Comparison of ENCODE assay signal across 36 cellular contexts in the genomic region with DNA sequence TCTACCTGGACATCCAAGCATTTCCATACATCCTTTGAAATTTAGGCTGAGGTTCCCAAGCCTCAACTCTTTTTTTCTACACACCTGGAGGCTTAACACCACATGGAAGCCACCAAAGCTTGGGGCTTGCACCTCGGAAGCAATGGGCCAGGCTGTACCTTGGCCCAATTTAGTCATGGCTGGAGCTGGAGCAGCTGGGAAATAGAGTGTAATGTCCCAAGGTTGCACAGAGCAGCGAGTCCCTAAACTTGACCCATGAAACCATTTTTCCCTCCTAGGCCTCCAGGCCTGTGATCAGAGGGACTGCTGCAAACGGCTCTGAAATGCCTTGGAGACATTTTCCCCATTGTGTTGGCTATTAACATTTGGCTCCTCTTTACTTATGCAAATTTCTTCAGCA.
"Had no signal": no experiment of that assay in that cellular context is flagged by ENCODE, and none has a peak within 500 bp of the region (broad histone marks: within the 10 kb centered on the region; RNA-seq: fewer than 3 reads in every experiment).

No MANE protein-coding gene starts in this region.

- H3K4me1 ChIP-seq: adrenal gland, body of pancreas, esophagus squamous epithelium, gastroesophageal sphincter had no signal

- H3K27me3 ChIP-seq: adrenal gland, body of pancreas, esophagus squamous epithelium, gastroesophageal sphincter had no signal

- FAIRE-seq: colon, endometrium, endothelial cell of umbilical vein had no signal

- DNase-seq: activated B cell treated with CpG ODN at 0.5 μM for 24 hours; activated CD4-positive, alpha-beta T cell treated with anti-CD3 and anti-CD28 coated beads for 48 hours; activated CD4-positive, alpha-beta T cell treated with anti-CD3 and anti-CD28 coated beads, Interleukin-2, amount 50 U/mL, for 1 hour; activated CD4-positive, alpha-beta T cell treated with anti-CD3 and anti-CD28 coated beads, Interleukin-2, amount 50 U/mL, for 48 hours; activated CD8-positive, alpha-beta memory T cell treated with anti-CD3 and anti-CD28 coated beads for 24 hours; activated CD8-positive, alpha-beta T cell treated with anti-CD3 and anti-CD28 coated beads for 36 hours; activated effector memory CD4-positive, alpha-beta T cell treated with Interleukin-2 at 50 U/mL for 16 hours; activated gamma-delta T cell treated with Interleukin-2 at 50 U/mL for 16 hours; activated naive CD4-positive, alpha-beta T cell treated with anti-CD3 and anti-CD28 coated beads, Interleukin-2, amount 50 U/mL, for 16 hours; activated naive CD4-positive, alpha-beta T cell treated with Interleukin-2 at 50 U/mL for 16 hours; activated naive CD8-positive, alpha-beta T cell treated with anti-CD3 and anti-CD28 coated beads for 36 hours; activated naive CD8-positive, alpha-beta T cell treated with anti-CD3 and anti-CD28 coated beads, Interleukin-2, amount 50 U/mL, for 24 hours; activated T-cell treated with anti-CD3 and anti-CD28 coated beads, Interleukin-2, amount 50 U/mL, for 4 hours; adrenal gland; amygdala; aorta; body of pancreas; caudate nucleus; cortex of kidney; dermis blood vessel endothelial cell; effector CD4-positive, alpha-beta T cell; effector memory CD8-positive, alpha-beta T cell; esophagus squamous epithelium; foreskin melanocyte; head of caudate nucleus; T-helper 1 cell; T-helper 17 cell; T1000; WERI-Rb-1 had no signal

- H3K36me3 ChIP-seq: adrenal gland, esophagus squamous epithelium, gastroesophageal sphincter, WERI-Rb-1 had no signal

- ATAC-seq: activated CD4-positive, CD25-positive, alpha-beta regulatory T cell treated with anti-CD3 and anti-CD28 coated beads, Interleukin-2, amount 50 U/mL, for 24 hours; activated CD8-positive, alpha-beta T cell treated with anti-CD3 and anti-CD28 coated beads for 36 hours; activated naive CD8-positive, alpha-beta T cell treated with anti-CD3 and anti-CD28 coated beads, Interleukin-2, amount 50 U/mL, for 24 hours; activated T-cell treated with anti-CD3 and anti-CD28 coated beads, Interleukin-2, amount 50 U/mL, for 4 hours; activated T-helper 17 cell treated with anti-CD3 and anti-CD28 coated beads, Interleukin-2, amount 50 U/mL, for 72 hours; body of pancreas; effector memory CD8-positive, alpha-beta T cell; gastroesophageal sphincter; T-helper 17 cell had no signal

- H3K4me3 ChIP-seq: adrenal gland, body of pancreas, esophagus squamous epithelium, gastroesophageal sphincter had no signal

- H3K27ac ChIP-seq: adrenal gland, body of pancreas, epithelial cell of prostate, esophagus squamous epithelium, gastroesophageal sphincter, WERI-Rb-1 had no signal
